In the genomic region with DNA sequence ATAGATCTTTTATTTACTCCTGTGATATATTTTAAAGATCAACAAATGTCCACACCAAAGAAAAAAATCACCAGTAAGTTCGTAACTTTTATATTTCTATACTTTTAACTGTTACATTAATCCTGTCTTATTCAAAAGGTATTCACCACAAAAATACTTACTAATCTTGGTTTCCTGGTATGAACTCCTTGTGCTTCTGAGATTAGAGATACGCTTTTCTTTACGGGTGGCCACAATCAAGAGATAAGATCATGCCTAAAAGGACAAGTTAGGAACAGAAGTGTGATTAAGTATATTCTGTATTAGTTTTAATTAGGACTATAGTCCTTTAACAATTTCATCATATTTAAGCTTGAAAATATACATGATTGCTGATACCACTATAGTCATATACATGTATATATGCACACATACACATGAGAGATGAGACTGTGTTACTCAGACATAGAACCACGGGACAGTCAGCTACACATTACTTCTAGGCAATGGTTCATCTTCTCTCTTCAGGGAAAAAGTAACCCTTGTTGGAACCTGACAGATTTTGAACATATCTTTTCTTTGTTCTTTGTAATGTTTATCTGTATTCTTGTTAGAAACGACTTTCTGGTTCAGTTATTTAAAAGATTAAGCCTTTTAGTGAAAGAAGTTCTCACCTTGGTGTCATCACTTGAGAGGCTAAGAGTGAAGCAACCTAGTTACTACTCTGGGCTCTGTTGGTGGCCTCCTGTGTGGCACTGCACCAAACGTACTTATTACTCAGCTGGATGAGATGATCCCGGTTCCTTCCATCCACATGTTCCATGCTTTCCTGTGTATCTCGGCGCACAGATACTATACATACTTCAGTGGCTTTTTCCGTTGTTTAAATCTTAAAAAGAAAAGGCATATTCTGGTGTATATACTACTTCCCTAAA, we compare ENCODE assay signal across 25 cellular contexts.
A peak's percentile ranks its signal among the peaks of the same experiment; 100 is the strongest.
DNase-seq lines count a peak whose midpoint lies in the region; ATAC-seq and TF ChIP-seq lines count a peak whose summit lies in the region.
"Had no signal": no experiment of that assay in that cellular context is flagged by ENCODE, and none has a peak within 500 bp of the region (broad histone marks: within the 10 kb centered on the region; RNA-seq: fewer than 3 reads in every experiment).

No MANE protein-coding gene starts in this region.

- peaks cover 2% of the 10 kb centered on the region for H3K36me3 Mint-ChIP-seq in activated CD8-positive, alpha-beta memory T cell treated with anti-CD3 and anti-CD28 coated beads, Interleukin-2, amount 10 ng/mL, durations not matched to agents 7 days and 5 days
- no peaks in the 10 kb centered on the region for H3K36me3 Mint-ChIP-seq in activated naive CD4-positive, alpha-beta T cell treated with anti-CD3 and anti-CD28 coated beads for 36 hours (ENCODE audit: low read depth)

- H3K4me1 Mint-ChIP-seq in activated CD8-positive, alpha-beta memory T cell treated with anti-CD3 and anti-CD28 coated beads, Interleukin-2, amount 10 ng/mL, durations not matched to agents 7 days and 5 days: peaks cover 36% of the 10 kb centered on the region
- H3K4me1 Mint-ChIP-seq in activated naive CD4-positive, alpha-beta T cell treated with anti-CD3 and anti-CD28 coated beads for 36 hours (ENCODE audit: low read depth): peaks cover 8% of the 10 kb centered on the region
- H3K4me1 Mint-ChIP-seq: IgD-negative memory B cell had no signal

- H3K4me3 ChIP-seq in adipocyte (ENCODE audit: low read length) (no peak overlapping the region), gastroesophageal sphincter (no peak overlapping the region), thoracic aorta (no peak overlapping the region)
- H3K4me3 ChIP-seq: body of pancreas, HAP-1, neural progenitor cell, prostate gland, SK-N-MC, thyroid gland had no signal

- intact Hi-C loops in sciatic nerve (cut with DNase I): no loop called here
- intact Hi-C loops in activated naive CD4-positive, alpha-beta T cell treated with anti-CD3 and anti-CD28 coated beads for 36 hours (cut with micrococcal nuclease): no loop called here

- H3K27ac Mint-ChIP-seq in activated CD8-positive, alpha-beta memory T cell treated with anti-CD3 and anti-CD28 coated beads, Interleukin-2, amount 10 ng/mL, durations not matched to agents 7 days and 5 days: peak overlapping the region; percentile 16
- H3K27ac Mint-ChIP-seq in activated naive CD4-positive, alpha-beta T cell treated with anti-CD3 and anti-CD28 coated beads for 36 hours: no peak overlapping the region
- H3K27ac Mint-ChIP-seq: activated naive CD8-positive, alpha-beta T cell; IgD-negative memory B cell; neural progenitor cell; stimulated activated naive B cell treated with anti-CD40 and anti-IgM and Interleukin-4, amounts not matched to agents 10 μg/mL and 1 μg/mL and 100 μg/mL, for 72 hours had no signal

- H3K27ac ChIP-seq in gastroesophageal sphincter (peak overlapping the region; percentile 47 to 100 (median 72)), thoracic aorta (peak overlapping the region; percentile 23 to 94)
- H3K27ac ChIP-seq: body of pancreas, neural progenitor cell, prostate gland, SK-N-MC, WERI-Rb-1 had no signal

- H3K27me3 Mint-ChIP-seq in activated CD8-positive, alpha-beta memory T cell treated with anti-CD3 and anti-CD28 coated beads, Interleukin-2, amount 10 ng/mL, durations not matched to agents 7 days and 5 days: peaks cover 5% of the 10 kb centered on the region
- H3K27me3 Mint-ChIP-seq in activated naive CD4-positive, alpha-beta T cell treated with anti-CD3 and anti-CD28 coated beads for 36 hours (ENCODE audit: low read depth): peaks cover 4% of the 10 kb centered on the region
- H3K27me3 Mint-ChIP-seq: activated naive CD8-positive, alpha-beta T cell had no signal

- no peaks in the 10 kb centered on the region for H3K9me3 Mint-ChIP-seq in activated CD8-positive, alpha-beta memory T cell treated with anti-CD3 and anti-CD28 coated beads, Interleukin-2, amount 10 ng/mL, durations not matched to agents 7 days and 5 days (ENCODE audit: low read depth)
- H3K9me3 Mint-ChIP-seq in activated naive CD4-positive, alpha-beta T cell treated with anti-CD3 and anti-CD28 coated beads for 36 hours: no peaks in the 10 kb centered on the region
- H3K9me3 Mint-ChIP-seq: neural progenitor cell had no signal

- H3K4me1 ChIP-seq in adipocyte (ENCODE audit: control insufficient read depth, insufficient read depth, low read length) (peaks cover 59% of the 10 kb centered on the region), gastroesophageal sphincter (peaks cover 43 to 100% (median 56%) of the 10 kb centered on the region in 3 donors), thoracic aorta (ENCODE audit: control insufficient read depth in 1 of 2, low read depth in 2 of 2) (peaks cover 64 to 97% of the 10 kb centered on the region in 2 donors)
- H3K4me1 ChIP-seq: body of pancreas, HAP-1, prostate gland had no signal

- H3K9me3 ChIP-seq in adipocyte (ENCODE audit: control insufficient read depth, low read length) (no peaks in the 10 kb centered on the region), gastroesophageal sphincter (no peaks in the 10 kb centered on the region), thoracic aorta (no peaks in the 10 kb centered on the region)
- H3K9me3 ChIP-seq: body of pancreas, HAP-1, prostate gland, thyroid gland had no signal

- no peak for TF ChIP-seq POLR2A in gastroesophageal sphincter (IDR thresholded peaks at IDR 0.05)

- WGBS in gastroesophageal sphincter (ENCODE audit: low coverage in 1 of 2), 2 donors: 41 to 54% methylated on average over 5 to 10 of the region's 10 CpGs

- TF ChIP-seq EP300 in gastroesophageal sphincter (IDR thresholded peaks at IDR 0.05): no peak

- H3K36me3 ChIP-seq in adipocyte (ENCODE audit: control insufficient read depth, insufficient read depth, low read length, severe bottlenecking) (peaks cover 21% of the 10 kb centered on the region), gastroesophageal sphincter (peaks cover 0 to 13% of the 10 kb centered on the region in 2 donors), thoracic aorta (peaks cover 5% of the 10 kb centered on the region)
- H3K36me3 ChIP-seq: HAP-1, neural progenitor cell, prostate gland, thyroid gland, WERI-Rb-1 had no signal

- DNase-seq in activated CD8-positive, alpha-beta memory T cell treated with anti-CD3 and anti-CD28 coated beads, Interleukin-2, amount 10 ng/mL, durations not matched to agents 7 days and 5 days: no peak
- DNase-seq in activated CD8-positive, alpha-beta memory T cell treated with anti-CD3 and anti-CD28 coated beads for 24 hours: no peak
- no peak for DNase-seq in adipocyte (ENCODE audit: low read depth)
- DNase-seq in thoracic aorta (ENCODE audit: low spot score): no peak
- DNase-seq in sciatic nerve (ENCODE audit: low spot score): no peak
- no peak for DNase-seq in activated naive CD4-positive, alpha-beta T cell treated with anti-CD3 and anti-CD28 coated beads for 36 hours
- DNase-seq: activated CD4-positive, alpha-beta T cell treated with anti-CD3 and anti-CD28 coated beads, Interleukin-2, amount 50 U/mL, for 4 hours; activated T-cell treated with anti-CD3 and anti-CD28 coated beads, Interleukin-2, amount 50 U/mL, for 48 hours; body of pancreas; DMS79; NCI-H1436; NCI-H526; RPMI8226; stimulated activated CD4-positive, alpha-beta T cell treated with anti-CD3 and anti-CD28 coated beads, Interleukin-1b, Interleukin-23, amount 100 ng/mL, for 48 hours; stimulated activated naive B cell treated with anti-CD40 and anti-IgM and Interleukin-4, amounts not matched to agents 10 μg/mL and 1 μg/mL and 100 μg/mL, for 72 hours; WERI-Rb-1 had no signal

- no peaks in the 10 kb centered on the region for H3K27me3 ChIP-seq in adipocyte (replicated peaks; ENCODE audit: control insufficient read depth, insufficient read depth, low read length)
- no peaks in the 10 kb centered on the region for H3K27me3 ChIP-seq in gastroesophageal sphincter
- H3K27me3 ChIP-seq in thoracic aorta (replicated peaks; ENCODE audit: insufficient read depth): no peaks in the 10 kb centered on the region
- H3K27me3 ChIP-seq: body of pancreas, neural progenitor cell, thyroid gland had no signal

- peak; percentile 43 for ATAC-seq in activated CD8-positive, alpha-beta memory T cell treated with anti-CD3 and anti-CD28 coated beads, Interleukin-2, amount 10 ng/mL, durations not matched to agents 7 days and 5 days
- no peak for ATAC-seq in gastroesophageal sphincter
- no peak for ATAC-seq in thoracic aorta (ENCODE audit: insufficient number of reproducible peaks, low FRiP score, low read depth)
- ATAC-seq in sciatic nerve: no peak
- ATAC-seq in GM21526 (IDR thresholded peaks at IDR 0.05; ENCODE audit: low FRiP score, unreplicated experiment): no peak
- ATAC-seq: stimulated activated naive B cell treated with anti-CD40 and anti-IgM and Interleukin-4, amounts not matched to agents 10 μg/mL and 1 μg/mL and 100 μg/mL, for 72 hours had no signal

- CTCF ChIA-PET in activated CD8-positive, alpha-beta memory T cell treated with anti-CD3 and anti-CD28 coated beads, Interleukin-2, amount 10 ng/mL, durations not matched to agents 7 days and 5 days (lab: Charles Lee): no interaction called here
- CTCF ChIA-PET in activated naive CD4-positive, alpha-beta T cell treated with anti-CD3 and anti-CD28 coated beads for 36 hours (lab: Charles Lee): no interaction called here

- H3K9ac ChIP-seq in adipocyte (ENCODE audit: low read length): peak overlapping the region; percentile 30
- H3K9ac ChIP-seq: neural progenitor cell had no signal

- TF ChIP-seq CTCF in gastroesophageal sphincter (IDR thresholded peaks at IDR 0.05) (no peak), thoracic aorta (IDR thresholded peaks at IDR 0.05) (no peak)

- no peak overlapping the region for H3K4me3 Mint-ChIP-seq in activated CD8-positive, alpha-beta memory T cell treated with anti-CD3 and anti-CD28 coated beads, Interleukin-2, amount 10 ng/mL, durations not matched to agents 7 days and 5 days
- H3K4me3 Mint-ChIP-seq in activated naive CD4-positive, alpha-beta T cell treated with anti-CD3 and anti-CD28 coated beads for 36 hours: no peak overlapping the region
- H3K4me3 Mint-ChIP-seq: activated naive CD8-positive, alpha-beta T cell; IgD-negative memory B cell; neural progenitor cell; stimulated activated naive B cell treated with anti-CD40 and anti-IgM and Interleukin-4, amounts not matched to agents 10 μg/mL and 1 μg/mL and 100 μg/mL, for 72 hours had no signal
